Comparison of ENCODE assay signal across 14 cellular contexts in genomic region chr7:32894171-32894570, GRCh38. TPM values are rescaled to one million over a fixed set of nuclear protein-coding genes. Genes with fewer than 3 reads are reported as not detected.
DNase-seq lines count a peak whose midpoint lies in the region; ATAC-seq and TF ChIP-seq lines count a peak whose summit lies in the region.
"Had no signal": no experiment of that assay in that cellular context is flagged by ENCODE, and none has a peak within 500 bp of the region (broad histone marks: within the 10 kb centered on the region; RNA-seq: fewer than 3 reads in every experiment).

No MANE protein-coding gene starts in this region.

- no peak overlapping the region for H3K4me3 ChIP-seq in BLaER1 treated with 17β-estradiol and CSF1 and Interleukin-3, amounts not matched to agents 10 nM and 100 nM
- no peak overlapping the region for H3K4me3 ChIP-seq in CD8-positive, alpha-beta T cell (ENCODE audit: low read depth, low read length)
- no peak overlapping the region for H3K4me3 ChIP-seq in A673 (ENCODE audit: low read depth, low read length, poor library complexity, severe bottlenecking)
- H3K4me3 ChIP-seq: ascending aorta had no signal

- peak overlapping the region in 1 of 11 experiments; percentile 100; a peak in 1 of 22 replicates for H3K27ac ChIP-seq in BLaER1 treated with 17β-estradiol and CSF1 and Interleukin-3, amounts not matched to agents 10 nM and 100 nM
- no peak overlapping the region for H3K27ac ChIP-seq in CD8-positive, alpha-beta T cell (ENCODE audit: low read depth, low read length)
- no peak overlapping the region for H3K27ac ChIP-seq in A673 (ENCODE audit: low read depth, low read length, poor library complexity, severe bottlenecking)

- H3K4me1 Mint-ChIP-seq in CD8-positive, alpha-beta T cell (ENCODE audit: low read depth), result peaks cover 28% of the 10 kb centered on the region
- peaks cover 18% of the 10 kb centered on the region for H3K4me1 Mint-ChIP-seq in activated T-helper 17 cell treated with anti-CD3 and anti-CD28 coated beads, Interleukin-2, amount 50 U/mL, for 72 hours
- H3K4me1 Mint-ChIP-seq in naive thymus-derived CD8-positive, alpha-beta T cell, result peaks cover 21 to 34% (median 25%) of the 10 kb centered on the region in 4 donors

- no peak for ATAC-seq in CD8-positive, alpha-beta T cell
- ATAC-seq in activated T-helper 17 cell treated with anti-CD3 and anti-CD28 coated beads, Interleukin-2, amount 50 U/mL, for 72 hours (replicated peaks), result no peak
- ATAC-seq in naive thymus-derived CD8-positive, alpha-beta T cell, result no peak
- ATAC-seq in GM18858 (IDR thresholded peaks at IDR 0.05; ENCODE audit: unreplicated experiment), result no peak
- ATAC-seq: esophagus mucosa; right cardiac atrium; stimulated activated effector memory CD8-positive, alpha-beta T cell treated with anti-CD3 and anti-CD28 coated beads, Interleukin-12 subunit alpha, Interleukin-12 subunit beta, amount 100 ng/mL, for 72 hours; WTC11 had no signal

- no peaks in the 10 kb centered on the region for H3K9me3 Mint-ChIP-seq in CD8-positive, alpha-beta T cell
- H3K9me3 Mint-ChIP-seq in activated T-helper 17 cell treated with anti-CD3 and anti-CD28 coated beads, Interleukin-2, amount 50 U/mL, for 72 hours, result no peaks in the 10 kb centered on the region
- H3K9me3 Mint-ChIP-seq in naive thymus-derived CD8-positive, alpha-beta T cell, result no peaks in the 10 kb centered on the region
- H3K9me3 Mint-ChIP-seq: stimulated activated effector memory CD8-positive, alpha-beta T cell treated with anti-CD3 and anti-CD28 coated beads, Interleukin-12 subunit alpha, Interleukin-12 subunit beta, amount 100 ng/mL, for 72 hours; WTC11 had no signal

- no peaks in the 10 kb centered on the region for H3K9me3 ChIP-seq in BLaER1 treated with 17β-estradiol and CSF1 and Interleukin-3, amounts not matched to agents 10 nM and 100 nM (replicated peaks in 1 of 11)
- no peaks in the 10 kb centered on the region for H3K9me3 ChIP-seq in CD8-positive, alpha-beta T cell (ENCODE audit: low read length)
- no peaks in the 10 kb centered on the region for H3K9me3 ChIP-seq in A673 (ENCODE audit: low read depth, low read length, poor library complexity, severe bottlenecking)
- H3K9me3 ChIP-seq: ascending aorta had no signal

- H3K4me1 ChIP-seq in BLaER1 treated with 17β-estradiol and CSF1 and Interleukin-3, amounts not matched to agents 10 nM and 100 nM, result peaks cover 24 to 32% (median 26%) of the 10 kb centered on the region in 10 experiments
- H3K4me1 ChIP-seq in CD8-positive, alpha-beta T cell (ENCODE audit: insufficient read depth, low read length), result peaks cover 22% of the 10 kb centered on the region
- peaks cover 14% of the 10 kb centered on the region for H3K4me1 ChIP-seq in A673 (ENCODE audit: insufficient read depth, low read length, poor library complexity, severe bottlenecking)

- CTCF ChIA-PET in CD8-positive, alpha-beta T cell (lab: Charles Lee), result interaction anchor here (1.8 to 8.0 kb wide), 2 partner anchors 48 kb away, joined by 12 to 41 read pairs; no protein-coding TSS in a partner anchor
- CTCF ChIA-PET in A673 (lab: Charles Lee), result no interaction called here

- no peak overlapping the region for H3K4me3 Mint-ChIP-seq in CD8-positive, alpha-beta T cell
- H3K4me3 Mint-ChIP-seq in activated T-helper 17 cell treated with anti-CD3 and anti-CD28 coated beads, Interleukin-2, amount 50 U/mL, for 72 hours, result peak overlapping the region; percentile 93
- no peak overlapping the region for H3K4me3 Mint-ChIP-seq in naive thymus-derived CD8-positive, alpha-beta T cell
- H3K4me3 Mint-ChIP-seq: WTC11 had no signal

- no peak overlapping the region for H3K9ac ChIP-seq in BLaER1 treated with 17β-estradiol and CSF1 and Interleukin-3, amounts not matched to agents 10 nM and 100 nM

- H3K36me3 ChIP-seq in BLaER1 treated with 17β-estradiol and CSF1 and Interleukin-3, amounts not matched to agents 10 nM and 100 nM, result no peaks in the 10 kb centered on the region
- H3K36me3 ChIP-seq in CD8-positive, alpha-beta T cell (ENCODE audit: insufficient read depth, low read length), result no peaks in the 10 kb centered on the region
- no peaks in the 10 kb centered on the region for H3K36me3 ChIP-seq in A673 (ENCODE audit: insufficient read depth, low read length, poor library complexity, severe bottlenecking)
- H3K36me3 ChIP-seq: ascending aorta had no signal

- H3K27me3 Mint-ChIP-seq in CD8-positive, alpha-beta T cell (ENCODE audit: low read depth), result no peaks in the 10 kb centered on the region
- no peaks in the 10 kb centered on the region for H3K27me3 Mint-ChIP-seq in activated T-helper 17 cell treated with anti-CD3 and anti-CD28 coated beads, Interleukin-2, amount 50 U/mL, for 72 hours
- peaks cover 0 to 4% (median 0%) of the 10 kb centered on the region in 5 donors for H3K27me3 Mint-ChIP-seq in naive thymus-derived CD8-positive, alpha-beta T cell

- no peak for DNase-seq in CD8-positive, alpha-beta T cell
- DNase-seq in naive thymus-derived CD8-positive, alpha-beta T cell, result no peak
- DNase-seq in A673 (ENCODE audit: low spot score), result no peak
- no peak for DNase-seq in stimulated activated CD4-positive, alpha-beta T cell treated with anti-CD3 and anti-CD28 coated beads, Interleukin-4, amount 100 ng/mL, for 1 hour
- DNase-seq: activated effector memory CD4-positive, alpha-beta T cell treated with Interleukin-2 at 50 U/mL for 16 hours; NCI-H526; right cardiac atrium had no signal

- H3K27me3 ChIP-seq in BLaER1 treated with 17β-estradiol and CSF1 and Interleukin-3, amounts not matched to agents 10 nM and 100 nM, result no peaks in the 10 kb centered on the region
- H3K27me3 ChIP-seq in CD8-positive, alpha-beta T cell (ENCODE audit: insufficient read depth, low read length), result no peaks in the 10 kb centered on the region
- no peaks in the 10 kb centered on the region for H3K27me3 ChIP-seq in A673 (replicated peaks; ENCODE audit: insufficient read depth, low read depth, low read length, poor library complexity)
- H3K27me3 ChIP-seq: ascending aorta had no signal

- no TSS peak for BruUV-seq in A673 (replicated peaks; lab: Mats Ljungman, UMichigan)

- H3K27ac Mint-ChIP-seq in CD8-positive, alpha-beta T cell, result peak overlapping the region; percentile 22
- H3K27ac Mint-ChIP-seq in activated T-helper 17 cell treated with anti-CD3 and anti-CD28 coated beads, Interleukin-2, amount 50 U/mL, for 72 hours, result peak overlapping the region; percentile 99
- H3K27ac Mint-ChIP-seq in naive thymus-derived CD8-positive, alpha-beta T cell, result peak overlapping the region in 7 of 10 donors; percentile 2 to 100 (median 98)
- H3K27ac Mint-ChIP-seq: WTC11 had no signal

- H3K36me3 Mint-ChIP-seq in CD8-positive, alpha-beta T cell, result peaks cover 13% of the 10 kb centered on the region
- peaks cover 19% of the 10 kb centered on the region for H3K36me3 Mint-ChIP-seq in activated T-helper 17 cell treated with anti-CD3 and anti-CD28 coated beads, Interleukin-2, amount 50 U/mL, for 72 hours (ENCODE audit: low read depth)
- H3K36me3 Mint-ChIP-seq in naive thymus-derived CD8-positive, alpha-beta T cell, result no peaks in the 10 kb centered on the region
- H3K36me3 Mint-ChIP-seq: WTC11 had no signal

- H3K4me2 ChIP-seq in BLaER1 treated with 17β-estradiol and CSF1 and Interleukin-3, amounts not matched to agents 10 nM and 100 nM, result peak overlapping the region in 6 of 11 experiments; percentile 68 to 98 (median 91); a peak in 8 of 22 replicates

- intact Hi-C loops in CD8-positive, alpha-beta T cell (cut with DNase I, micrococcal nuclease), result loop anchor here (5.0 kb wide), 3 partner anchors 48 to 213 kb away; partner anchors contain the start of gene RP9 (in 1 of the 2)
- intact Hi-C loops in A673 (cut with micrococcal nuclease; ENCODE audit: unreplicated experiment), result loop anchor here (5.0 kb wide), 2 partner anchors 48 to 168 kb away; partner anchors contain the start of gene NT5C3A

- peaks cover 11 to 18% (median 12%) of the 10 kb centered on the region in 11 experiments; a peak in 21 of 22 replicates for H4K20me1 ChIP-seq in BLaER1 treated with 17β-estradiol and CSF1 and Interleukin-3, amounts not matched to agents 10 nM and 100 nM

- POLR2A ChIA-PET in CD8-positive, alpha-beta T cell (lab: Charles Lee), result interaction anchor here (4.7 to 5.6 kb wide), 2 partner anchors 18 to 168 kb away, joined by 20 to 27 read pairs; partner anchors contain the start of gene NT5C3A
- POLR2A ChIA-PET in naive thymus-derived CD8-positive, alpha-beta T cell (lab: Charles Lee), result interaction anchor here (5.0 kb wide), 1 partner anchor 13 kb away, joined by 50 read pairs; no protein-coding TSS in a partner anchor
- POLR2A ChIA-PET in A673 (lab: Charles Lee; ENCODE audit: low non-redundant PET), result no interaction called here

- TF ChIP-seq CTCF in CD8-positive, alpha-beta T cell (IDR thresholded peaks at IDR 0.05), result no peak
- TF ChIP-seq CTCF in A673 (conservative IDR thresholded peaks at IDR 0.05; ENCODE audit: low read depth, low read length), result no peak

RNA-seq across cellular contexts. Expression of gene KBTBD2, which starts 2.6 kb away (rescaled TPM):
- 10 to 100 TPM; 94.2 to 99.9 TPM for total RNA-seq in CD8-positive, alpha-beta T cell
- 10 to 100 TPM; 33.6 to 50.8 TPM for total RNA-seq in activated T-helper 17 cell treated with anti-CD3 and anti-CD28 coated beads, Interleukin-2, amount 50 U/mL, for 72 hours
- total RNA-seq in naive thymus-derived CD8-positive, alpha-beta T cell, result 10 to 100 TPM; 58.5 to 64.6 TPM
- 10 to 100 TPM; 15.7 to 24.7 (median 16.2) TPM for polyA plus RNA-seq in naive thymus-derived CD8-positive, alpha-beta T cell
- 48.7 and 51.0 TPM in 2 replicates for total RNA-seq in A673 (2021)

Comparison
In these comparisons a context has a peak if more than half of its experiments do, and no peak if none do; other contexts are left out.
1. H3K27ac Mint-ChIP-seq: peak in every context shown above with its lines; median percentile 99 in activated T-helper 17 cell treated with anti-CD3 and anti-CD28 coated beads, Interleukin-2, amount 50 U/mL, for 72 hours; 98 in naive thymus-derived CD8-positive, alpha-beta T cell; 22 in CD8-positive, alpha-beta T cell.